Comparison of ENCODE assay signal across 9 cellular contexts in the genomic region with DNA sequence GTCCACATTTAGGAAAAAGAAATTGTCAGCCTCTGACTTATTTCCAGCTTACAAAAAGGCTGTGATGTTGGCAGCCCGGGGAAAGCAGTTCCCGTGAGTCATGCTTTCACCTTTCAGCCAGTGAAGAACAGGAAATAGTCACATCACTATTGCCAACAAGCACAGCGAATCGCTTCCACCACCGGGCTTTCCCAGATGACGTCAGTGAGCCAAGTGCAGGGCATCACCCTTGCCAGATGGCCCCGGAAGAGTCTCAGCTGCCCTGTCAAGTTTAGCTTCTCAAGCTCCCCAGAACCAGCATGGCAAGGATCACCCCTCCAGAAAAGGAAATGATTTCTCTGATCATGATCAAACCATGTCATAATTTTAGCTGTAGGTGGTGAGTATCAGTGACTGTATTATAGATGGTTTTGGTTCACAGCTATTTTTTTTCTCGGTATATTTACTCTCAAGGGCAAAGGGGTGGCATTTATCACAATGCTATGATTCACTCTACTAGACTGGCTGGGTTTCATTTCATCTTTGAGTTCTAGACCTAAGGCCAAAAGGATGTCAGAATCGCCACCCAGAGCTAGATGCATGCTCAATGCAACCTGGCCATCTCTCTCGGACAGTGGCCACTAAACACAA. TPM values are rescaled to one million over a fixed set of nuclear protein-coding genes. Genes with fewer than 3 reads are reported as not detected.
DNase-seq lines count a peak whose midpoint lies in the region; ATAC-seq, FAIRE-seq and TF ChIP-seq lines count a peak whose summit lies in the region.
"Had no signal": no experiment of that assay in that cellular context is flagged by ENCODE, and none has a peak within 500 bp of the region (broad histone marks: within the 10 kb centered on the region; RNA-seq: fewer than 3 reads in every experiment).

No MANE protein-coding gene starts in this region.

- H3K4me3 Mint-ChIP-seq in CD4-positive, alpha-beta T cell: peak overlapping the region; percentile 39

- H3K4me1 Mint-ChIP-seq in CD4-positive, alpha-beta T cell (ENCODE audit: low read depth): peaks cover 28% of the 10 kb centered on the region

- CTCF ChIA-PET in CD4-positive, alpha-beta T cell (lab: Charles Lee): interaction anchor here (1.2 to 2.4 kb wide), 2 partner anchors 96 to 101 kb away, joined by 3 to 9 read pairs; no protein-coding TSS in a partner anchor

- intact Hi-C loops in CD4-positive, alpha-beta T cell (cut with DNase I, micrococcal nuclease): loop anchor here in 1 of 2 experiments (2.0 to 10.0 kb wide), 3 partner anchors 34 to 99 kb away; a partner anchor contains a TSS
- intact Hi-C loops in pancreas (cut with DNase I) (no loop called here), tibial artery (cut with DNase I; ENCODE audit: low total_unique reads) (no loop called here)

- H3K27ac ChIP-seq in CD4-positive, alpha-beta T cell (ENCODE audit: low read depth, low read length): peak overlapping the region; percentile 44
- H3K27ac ChIP-seq in pancreas (peak overlapping the region; percentile 44 to 85 (median 68)), tibial artery (peak overlapping the region; percentile 35 to 67)
- H3K27ac ChIP-seq: VCaP had no signal

- H3K36me3 ChIP-seq in pancreas (no peaks in the 10 kb centered on the region), tibial artery (no peaks in the 10 kb centered on the region)

- peak overlapping the region; percentile 88 for H3K27ac Mint-ChIP-seq in CD4-positive, alpha-beta T cell

- no peaks in the 10 kb centered on the region for H3K27me3 ChIP-seq in CD4-positive, alpha-beta T cell (ENCODE audit: control insufficient read depth, insufficient read depth, low read length)
- H3K27me3 ChIP-seq in pancreas (no peaks in the 10 kb centered on the region), tibial artery (no peaks in the 10 kb centered on the region)

- no peaks in the 10 kb centered on the region for H3K9me3 ChIP-seq in CD4-positive, alpha-beta T cell (ENCODE audit: control insufficient read depth, low read length)
- no peaks in the 10 kb centered on the region for H3K9me3 ChIP-seq in pancreas
- H3K9me3 ChIP-seq in tibial artery: no peaks in the 10 kb centered on the region

- WGBS in pancreas, 2 donors: 22 to 30% methylated on average over 10 of the region's 10 CpGs

- no peaks in the 10 kb centered on the region for H3K27me3 Mint-ChIP-seq in CD4-positive, alpha-beta T cell

- H3K36me3 Mint-ChIP-seq in CD4-positive, alpha-beta T cell (ENCODE audit: low read depth): no peaks in the 10 kb centered on the region

- POLR2A ChIA-PET in CD4-positive, alpha-beta T cell (lab: Charles Lee): interaction anchor here (0.7 to 1.9 kb wide), 7 partner anchors 16 to 187 kb away, joined by 3 to 5 read pairs (median 4); a partner anchor contains a TSS

- peak; percentile 90 for ATAC-seq in CD4-positive, alpha-beta T cell (ENCODE audit: poor library complexity)
- ATAC-seq in GM19455 (IDR thresholded peaks at IDR 0.05; ENCODE audit: unreplicated experiment) (peak; percentile 96), HG03575 (IDR thresholded peaks at IDR 0.05; ENCODE audit: extremely low read depth, insufficient number of reproducible peaks, low FRiP score, unreplicated experiment) (peak; percentile 87), pancreas (peak; percentile 95 to 98 (median 98))

- H3K4me3 ChIP-seq in fibroblast of villous mesenchyme (ENCODE audit: low read depth, low read length): no peak overlapping the region
- H3K4me3 ChIP-seq in pancreas: peak overlapping the region in 1 of 4 donors; percentile 0
- H3K4me3 ChIP-seq in tibial artery: no peak overlapping the region

- TF ChIP-seq CTCF in CD4-positive, alpha-beta T cell (IDR thresholded peaks at IDR 0.05): no peak
- TF ChIP-seq CTCF in fibroblast of villous mesenchyme (IDR thresholded peaks at IDR 0.05; ENCODE audit: insufficient read depth, low read depth, low read length): no peak
- no peak for TF ChIP-seq CTCF in pancreas (IDR thresholded peaks at IDR 0.05)
- no peak for TF ChIP-seq CTCF in tibial artery (IDR thresholded peaks at IDR 0.05)

- DNase-seq in CD4-positive, alpha-beta T cell: peak; percentile 76 to 91 (median 80)
- DNase-seq in RKO (ENCODE audit: low spot score) (peak; percentile 99), fibroblast of villous mesenchyme (ENCODE audit: low read depth) (peak; percentile 99), pancreas (peak; percentile 81 to 90 (median 86)), tibial artery (peak; percentile 82 to 88)
- DNase-seq in activated T-helper 9 cell treated with anti-CD3 and anti-CD28 coated beads, Interleukin-2, amount 50 U/mL, for 16 hours (ENCODE audit: low read depth): peak; percentile 86

- H3K4me1 ChIP-seq in pancreas (peaks cover 0 to 12% (median 9%) of the 10 kb centered on the region in 3 donors), tibial artery (peaks cover 0 to 29% (median 21%) of the 10 kb centered on the region in 4 donors)

- no peaks in the 10 kb centered on the region for H3K9me3 Mint-ChIP-seq in CD4-positive, alpha-beta T cell

- FAIRE-seq in pancreas (lab: Jason Lieb, UNC): peak; percentile 75

RNA-seq across cellular contexts. Expression of a gene that starts 32.9 kb away (rescaled TPM):
- total RNA-seq in CD4-positive, alpha-beta T cell: under 1 TPM; 0.60 to 0.73 TPM
- total RNA-seq in fibroblast of villous mesenchyme (3.2 and 6.0 TPM in 2 replicates), pancreas (10 to 100 TPM in 2 of 6 donors, 1 to 10 TPM in 4; 5.0 to 13.7 (median 5.6) TPM)
- polyA plus RNA-seq in pancreas: 1 to 10 TPM; 3.0 to 5.2 TPM
